Comparison of ENCODE assay signal across 24 cellular contexts in the genomic region with DNA sequence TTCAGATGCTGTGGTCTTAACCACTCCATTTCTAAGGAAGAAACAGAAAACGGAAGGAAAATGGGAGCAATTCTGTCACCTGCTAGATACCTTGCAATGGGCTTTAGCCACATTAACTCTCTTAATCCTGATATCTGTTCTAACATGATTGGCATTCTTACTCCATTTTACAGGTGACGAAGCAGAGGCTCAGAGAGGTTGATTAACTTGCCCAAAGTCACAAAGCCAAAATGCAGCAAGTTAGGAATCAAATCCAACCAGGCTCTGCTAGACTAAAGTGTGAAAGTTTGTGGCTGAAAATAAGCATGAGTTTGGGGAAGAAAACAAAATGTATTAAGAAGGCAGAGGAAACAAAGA.
DNase-seq lines count a peak whose midpoint lies in the region; ATAC-seq, FAIRE-seq and TF ChIP-seq lines count a peak whose summit lies in the region.
"Had no signal": no experiment of that assay in that cellular context is flagged by ENCODE, and none has a peak within 500 bp of the region (broad histone marks: within the 10 kb centered on the region; RNA-seq: fewer than 3 reads in every experiment).

No MANE protein-coding gene starts in this region.

- TF ChIP-seq POLR2A in GM12891 (IDR thresholded peaks at IDR 0.05; ENCODE audit: low read depth, low read length) (no peak), upper lobe of left lung (IDR thresholded peaks at IDR 0.05) (no peak)

- FAIRE-seq in GM12891 (lab: Jason Lieb, UNC) (peak; percentile 20), small intestine (lab: Jason Lieb, UNC) (no peak)
- FAIRE-seq: GM12892, H54, HepG2 had no signal

- TF ChIP-seq EP300 in upper lobe of left lung (IDR thresholded peaks at IDR 0.05), result no peak

- H3K36me3 Mint-ChIP-seq in nephron (ENCODE audit: low read depth), result peaks cover 2% of the 10 kb centered on the region
- H3K36me3 Mint-ChIP-seq: CD4-positive, alpha-beta memory T cell had no signal

- H3K4me1 Mint-ChIP-seq in nephron, result peaks cover 40% of the 10 kb centered on the region
- H3K4me1 Mint-ChIP-seq: CD4-positive, alpha-beta memory T cell had no signal

- TF ChIP-seq CTCF in nephron (IDR thresholded peaks at IDR 0.05; ENCODE audit: unreplicated experiment in 3 of 3), result no peak
- TF ChIP-seq CTCF in upper lobe of left lung (IDR thresholded peaks at IDR 0.05), result no peak

- no peaks in the 10 kb centered on the region for H3K9me3 ChIP-seq in upper lobe of left lung
- no peaks in the 10 kb centered on the region for H3K9me3 ChIP-seq in small intestine (ENCODE audit: control insufficient read depth, low read depth)
- H3K9me3 ChIP-seq: SJCRH30 had no signal

- no peak for DNase-seq in GM12891 (ENCODE audit: insufficient read length, low spot score)
- no peak for DNase-seq in upper lobe of left lung
- DNase-seq in hippocampal formation (lab: John Stamatoyannopoulos, UW), result no peak
- DNase-seq in small intestine, result no peak
- DNase-seq: CD4-positive, alpha-beta memory T cell; COR-L47; EL; GF-D8; MV-4-11; NCI-H1105; NCI-H1436 treated with DMSO at 0.1 percent for 48 hours; NCI-H187 treated with DMSO at 0.1 percent for 48 hours; NCI-H2107; NCI-H526; NCI-H82; NK-92 treated with Interleukin-12 subunit alpha and Interleukin-12 subunit beta, amount 100 ng/mL, for 24 hours; PC-3; SJCRH30 had no signal

- H3K9me3 Mint-ChIP-seq in nephron, result peaks cover 2% of the 10 kb centered on the region
- H3K9me3 Mint-ChIP-seq: CD4-positive, alpha-beta memory T cell had no signal

- H3K4me1 ChIP-seq in upper lobe of left lung (peaks cover 12 to 26% (median 14%) of the 10 kb centered on the region in 4 donors), small intestine (ENCODE audit: control insufficient read depth in 2 of 2, insufficient read depth in 1 of 2, low read depth in 1 of 2, low read length in 1 of 2) (no peaks in the 10 kb centered on the region)
- H3K4me1 ChIP-seq: SJCRH30 had no signal

- H3K36me3 ChIP-seq in upper lobe of left lung, result no peaks in the 10 kb centered on the region
- H3K36me3 ChIP-seq in small intestine (ENCODE audit: control insufficient read depth in 2 of 2, insufficient read depth in 2 of 2, low read length in 2 of 2), result no peaks in the 10 kb centered on the region
- H3K36me3 ChIP-seq: SJCRH30 had no signal

- ATAC-seq in upper lobe of left lung (ENCODE audit: low FRiP score in 2 of 2), result no peak
- no peak for ATAC-seq in GM21381 (IDR thresholded peaks at IDR 0.05; ENCODE audit: unreplicated experiment)
- ATAC-seq: HepG2, PC-3 had no signal

- peak overlapping the region; percentile 78 to 92 (median 90) for H3K27ac Mint-ChIP-seq in nephron
- H3K27ac Mint-ChIP-seq: CD4-positive, alpha-beta memory T cell had no signal

- no peak overlapping the region for H3K4me3 Mint-ChIP-seq in nephron
- H3K4me3 Mint-ChIP-seq: CD4-positive, alpha-beta memory T cell had no signal

- 89 to 91% methylated on average over 2 of the region's 2 CpGs for WGBS in upper lobe of left lung, 2 donors
- WGBS in small intestine, 3 donors, result 94 to 98% (median 97%) methylated on average over 2 of the region's 2 CpGs

- no peaks in the 10 kb centered on the region for H3K27me3 Mint-ChIP-seq in nephron (ENCODE audit: low read depth)

- H3K4me3 ChIP-seq in upper lobe of left lung (no peak overlapping the region), small intestine (ENCODE audit: low read depth in 1 of 2, low read length in 2 of 2) (no peak overlapping the region)
- H3K4me3 ChIP-seq: SJCRH30 had no signal

- H3K27ac ChIP-seq in angular gyrus (ENCODE audit: low read depth, low read length) (peak overlapping the region; percentile 30), upper lobe of left lung (peak overlapping the region in 3 of 4 donors; percentile 15 to 62 (median 37)), small intestine (ENCODE audit: low read depth in 1 of 2, low read length in 1 of 2) (no peak overlapping the region)
- H3K27ac ChIP-seq: SJCRH30 had no signal

- H3K27me3 ChIP-seq in upper lobe of left lung (no peaks in the 10 kb centered on the region), small intestine (ENCODE audit: control insufficient read depth in 2 of 2, insufficient read depth in 2 of 2, low read length in 2 of 2) (no peaks in the 10 kb centered on the region)
- H3K27me3 ChIP-seq: SJCRH30 had no signal

TF ChIP-seq in GM12891, 5 proteins besides CTCF, POLR2A, EP300 and RAD21:
- no peak for TF ChIP-seq POU2F2 (IDR thresholded peaks at IDR 0.05; ENCODE audit: low read depth, low read length)
- TF ChIP-seq TAF1 (IDR thresholded peaks at IDR 0.05; ENCODE audit: low read depth, low read length), result no peak
- TF ChIP-seq POLR2AphosphoS5 (IDR thresholded peaks at IDR 0.05; ENCODE audit: low read depth, low read length), result no peak
- no peak for TF ChIP-seq PAX5 (IDR thresholded peaks at IDR 0.05; ENCODE audit: insufficient read depth, low read length, severe bottlenecking)
- TF ChIP-seq SPI1 (IDR thresholded peaks at IDR 0.05; ENCODE audit: low read depth, low read length), result no peak

Comparison
In these comparisons a context has a peak if more than half of its experiments do, and no peak if none do; other contexts are left out.
1. H3K27ac ChIP-seq: peak in angular gyrus (single experiment) and upper lobe of left lung (3 of 4); none in small intestine (0 of 2).